15 cellular contexts compared by ENCODE assay signal in genomic region chr15:63038926-63039673, GRCh38. TPM values are rescaled to one million over a fixed set of nuclear protein-coding genes. Genes with fewer than 3 reads are reported as not detected.
DNase-seq lines count a peak whose midpoint lies in the region; ATAC-seq, FAIRE-seq and TF ChIP-seq lines count a peak whose summit lies in the region.
"Had no signal": no experiment of that assay in that cellular context is flagged by ENCODE, and none has a peak within 500 bp of the region (broad histone marks: within the 10 kb centered on the region; RNA-seq: fewer than 3 reads in every experiment).

No MANE protein-coding gene starts in this region.

- TF ChIP-seq CTCF in epithelial cell of esophagus (IDR thresholded peaks at IDR 0.05; ENCODE audit: insufficient read depth, low read depth, low read length, missing control alignments) (no peak), D721Med (IDR thresholded peaks at IDR 0.05; ENCODE audit: insufficient read depth, missing control alignments) (no peak)

- H3K4me3 ChIP-seq in epithelial cell of esophagus (ENCODE audit: low read length): no peak overlapping the region
- H3K4me3 ChIP-seq: cardiac muscle cell had no signal

- no peak for TF ChIP-seq POLR2A in GM12892 (IDR thresholded peaks at IDR 0.05; ENCODE audit: low read depth, low read length)

- DNase-seq in AG08395 (ENCODE audit: low spot score) (peak; percentile 60), M059J (ENCODE audit: low read depth) (peak; percentile 80), epithelial cell of esophagus (ENCODE audit: low read depth) (peak; percentile 82), myocyte (ENCODE audit: low read depth) (peak; percentile 49), GM12892 (ENCODE audit: insufficient read length) (no peak), KG1 (lab: John Stamatoyannopoulos, UW) (no peak), D721Med (ENCODE audit: insufficient read length, low spot score) (no peak)
- DNase-seq: activated naive CD4-positive, alpha-beta T cell treated with Interleukin-2 at 50 U/mL for 16 hours; Calu3; NCI-H2029 treated with DMSO at 0.1 percent for 48 hours; posterior cingulate gyrus; stimulated activated CD4-positive, alpha-beta T cell treated with anti-CD3 and anti-CD28 coated beads, Interleukin-15, amount 100 ng/mL, for 24 hours had no signal

- no peak for ATAC-seq in GM21515 (IDR thresholded peaks at IDR 0.05; ENCODE audit: unreplicated experiment)

- FAIRE-seq in GM12892 (lab: Jason Lieb, UNC) (no peak), D721Med (lab: Jason Lieb, UNC) (no peak)
- FAIRE-seq: endometrium had no signal

RNA-seq across cellular contexts. Expression of gene TPM1, which starts 3.4 kb away (rescaled TPM):
- total RNA-seq in M059J (2014; rRNA removed; shearing (Covaris generic)): 1,051 and 1,337 TPM in 2 replicates
- total RNA-seq in myocyte: 4,103 and 4,525 TPM in 2 replicates
- polyA plus RNA-seq in myocyte (2012): 3,640 TPM
- polyA plus RNA-seq in GM12892 (2012; ENCODE audit: missing spikeins): 1.4 TPM

Comparison
In these comparisons a context has a peak if more than half of its experiments do, and no peak if none do; other contexts are left out.
1. DNase-seq: peak in AG08395 (single experiment), M059J (single experiment), epithelial cell of esophagus (single experiment) and myocyte (single experiment); none in GM12892 (single experiment), KG1 (single experiment) and D721Med (single experiment).